In genomic region chr6:23277521-23278227, GRCh38 we compare ENCODE assay signal across 21 cellular contexts.
DNase-seq lines count a peak whose midpoint lies in the region; ATAC-seq, FAIRE-seq and TF ChIP-seq lines count a peak whose summit lies in the region.
"Had no signal": no experiment of that assay in that cellular context is flagged by ENCODE, and none has a peak within 500 bp of the region (broad histone marks: within the 10 kb centered on the region; RNA-seq: fewer than 3 reads in every experiment).

No MANE protein-coding gene starts in this region.

- H4K20me1 ChIP-seq in SK-N-SH (ENCODE audit: insufficient read depth) (no peaks in the 10 kb centered on the region), neural progenitor cell (ENCODE audit: low read depth) (no peaks in the 10 kb centered on the region), smooth muscle cell (ENCODE audit: low read depth) (no peaks in the 10 kb centered on the region)
- H4K20me1 ChIP-seq: BLaER1 treated with 17β-estradiol and CSF1 and Interleukin-3, amounts not matched to agents 10 nM and 100 nM had no signal

- H3K36me3 ChIP-seq in SK-N-SH (replicated peaks in 1 of 2; ENCODE audit: control insufficient read depth in 1 of 2, insufficient read depth in 2 of 2, low read length in 1 of 2), result no peaks in the 10 kb centered on the region
- no peaks in the 10 kb centered on the region for H3K36me3 ChIP-seq in neural progenitor cell
- H3K36me3 ChIP-seq in smooth muscle cell (ENCODE audit: low read depth), result no peaks in the 10 kb centered on the region
- no peaks in the 10 kb centered on the region for H3K36me3 ChIP-seq in kidney (ENCODE audit: control insufficient read depth in 1 of 2, insufficient read depth in 2 of 2, low read length in 2 of 2)
- H3K36me3 ChIP-seq: BLaER1 treated with 17β-estradiol and CSF1 and Interleukin-3, amounts not matched to agents 10 nM and 100 nM had no signal

- FAIRE-seq in kidney (lab: Jason Lieb, UNC), result no peak
- FAIRE-seq: GM12891 had no signal

- H3K79me2 ChIP-seq in SK-N-SH (ENCODE audit: insufficient read depth), result no peaks in the 10 kb centered on the region
- no peaks in the 10 kb centered on the region for H3K79me2 ChIP-seq in neural progenitor cell (ENCODE audit: low read depth)
- no peaks in the 10 kb centered on the region for H3K79me2 ChIP-seq in smooth muscle cell (ENCODE audit: low read depth)

- no peak for ATAC-seq in GM18498 (IDR thresholded peaks at IDR 0.05; ENCODE audit: unreplicated experiment)
- ATAC-seq: Panc1 had no signal

- peaks cover 0 to 17% of the 10 kb centered on the region in 2 experiments; a peak in 2 of 4 replicates for H3K4me1 ChIP-seq in SK-N-SH (ENCODE audit: control insufficient read depth in 1 of 2, insufficient read depth in 2 of 2, low read depth in 1 of 2, low read length in 1 of 2)
- no peaks in the 10 kb centered on the region for H3K4me1 ChIP-seq in neural progenitor cell
- H3K4me1 ChIP-seq in smooth muscle cell (ENCODE audit: low read depth), result no peaks in the 10 kb centered on the region
- H3K4me1 ChIP-seq in kidney (ENCODE audit: control insufficient read depth in 1 of 2, insufficient read depth in 1 of 2, low read depth in 1 of 2, low read length in 2 of 2), result no peaks in the 10 kb centered on the region
- H3K4me1 ChIP-seq: Caco-2 had no signal

- TF ChIP-seq CTCF in SK-N-SH (IDR thresholded peaks at IDR 0.05) (no peak), neural progenitor cell (IDR thresholded peaks at IDR 0.05) (no peak), smooth muscle cell (IDR thresholded peaks at IDR 0.05; ENCODE audit: borderline replicate concordance, insufficient read depth, poor library complexity, severe bottlenecking) (no peak), kidney (IDR thresholded peaks at IDR 0.05; ENCODE audit: borderline replicate concordance, extremely low read depth, insufficient read depth) (no peak)

- no peak overlapping the region for H3K4me3 ChIP-seq in SK-N-SH (ENCODE audit: low read depth in 2 of 2, low read length in 1 of 2)
- H3K4me3 ChIP-seq in neural progenitor cell, result no peak overlapping the region
- H3K4me3 ChIP-seq in smooth muscle cell, result no peak overlapping the region
- no peak overlapping the region for H3K4me3 ChIP-seq in kidney (ENCODE audit: low read length in 2 of 2)
- H3K4me3 ChIP-seq: BLaER1 treated with 17β-estradiol and CSF1 and Interleukin-3, amounts not matched to agents 10 nM and 100 nM; GM23248 had no signal

- no peak overlapping the region for H3K4me3 Mint-ChIP-seq in neural progenitor cell
- H3K4me3 Mint-ChIP-seq: CD4-positive, alpha-beta memory T cell; H9 had no signal

- no peaks in the 10 kb centered on the region for H3K36me3 Mint-ChIP-seq in neural progenitor cell
- H3K36me3 Mint-ChIP-seq: CD4-positive, alpha-beta memory T cell had no signal

- no peaks in the 10 kb centered on the region for H3K27me3 ChIP-seq in SK-N-SH (ENCODE audit: insufficient read depth)
- H3K27me3 ChIP-seq in neural progenitor cell, result no peaks in the 10 kb centered on the region
- H3K27me3 ChIP-seq in smooth muscle cell (ENCODE audit: low read depth), result no peaks in the 10 kb centered on the region
- H3K27me3 ChIP-seq: BLaER1 treated with 17β-estradiol and CSF1 and Interleukin-3, amounts not matched to agents 10 nM and 100 nM had no signal

- no peak overlapping the region for H3K4me2 ChIP-seq in SK-N-SH
- H3K4me2 ChIP-seq in neural progenitor cell, result no peak overlapping the region
- H3K4me2 ChIP-seq in smooth muscle cell, result no peak overlapping the region
- H3K4me2 ChIP-seq: BLaER1 treated with 17β-estradiol and CSF1 and Interleukin-3, amounts not matched to agents 10 nM and 100 nM had no signal

- CTCF ChIA-PET in SK-N-SH (lab: Yijun Ruan, JAX), result no interaction called here

- H3F3A ChIP-seq in SK-N-SH (replicated peaks; ENCODE audit: insufficient read depth) (no peaks in the 10 kb centered on the region), neural progenitor cell (ENCODE audit: low read depth) (no peaks in the 10 kb centered on the region), smooth muscle cell (ENCODE audit: low read depth) (no peaks in the 10 kb centered on the region)

- H3K9me3 Mint-ChIP-seq in neural progenitor cell, result no peaks in the 10 kb centered on the region
- H3K9me3 Mint-ChIP-seq: H9 had no signal

- DNase-seq in SK-N-SH (peak; percentile 26), globus pallidus (ENCODE audit: low spot score) (peak; percentile 42), neural progenitor cell (ENCODE audit: low spot score) (no peak), smooth muscle cell (lab: John Stamatoyannopoulos, UW; ENCODE audit: unreplicated experiment) (no peak), kidney (no peak)
- no peak for DNase-seq in central memory CD4-positive, alpha-beta T cell
- DNase-seq: Caco-2; CD4-positive, alpha-beta memory T cell; DND-41; GM23248; H9; Karpas-422; NCI-H1417; NCI-H1694 treated with DMSO at 0.1 percent for 48 hours; NCI-H446 treated with DMSO at 0.1 percent for 48 hours; NCI-H526 treated with DMSO at 0.1 percent for 48 hours; SIG-M5 had no signal

- POLR2A ChIA-PET in SK-N-SH (lab: Yijun Ruan, JAX), result no interaction called here

- H3K9me3 ChIP-seq in SK-N-SH (no peaks in the 10 kb centered on the region), neural progenitor cell (ENCODE audit: low read depth) (no peaks in the 10 kb centered on the region), smooth muscle cell (replicated peaks; ENCODE audit: low read depth) (no peaks in the 10 kb centered on the region), kidney (ENCODE audit: control insufficient read depth in 1 of 2, low read length in 2 of 2) (no peaks in the 10 kb centered on the region)
- H3K9me3 ChIP-seq: BLaER1 treated with 17β-estradiol and CSF1 and Interleukin-3, amounts not matched to agents 10 nM and 100 nM; Caco-2 had no signal

- H3K9ac ChIP-seq in SK-N-SH (no peak overlapping the region), neural progenitor cell (no peak overlapping the region), smooth muscle cell (ENCODE audit: low read depth) (no peak overlapping the region), kidney (ENCODE audit: low read length in 2 of 2) (no peak overlapping the region)
- H3K9ac ChIP-seq: BLaER1 treated with 17β-estradiol and CSF1 and Interleukin-3, amounts not matched to agents 10 nM and 100 nM; GM23248 had no signal

- intact Hi-C loops in kidney (cut with DNase I), result no loop called here

- TF ChIP-seq EP300 in SK-N-SH (IDR thresholded peaks at IDR 0.05; ENCODE audit: borderline replicate concordance in 1 of 2, low read depth in 1 of 2, low read length in 1 of 2), result peak in 1 of 2 experiments; percentile 77; a peak in 1 of 4 replicates

- H2AFZ ChIP-seq in SK-N-SH (ENCODE audit: low read depth) (no peak overlapping the region), neural progenitor cell (replicated peaks) (no peak overlapping the region), smooth muscle cell (ENCODE audit: low read depth) (no peak overlapping the region)
- H2AFZ ChIP-seq: GM23248 had no signal

- H3K27ac ChIP-seq in SK-N-SH (ENCODE audit: low read depth in 2 of 2, low read length in 1 of 2) (peak overlapping the region in 1 of 2 experiments; percentile 81; a peak in 2 of 4 replicates), neural progenitor cell (no peak overlapping the region), smooth muscle cell (ENCODE audit: low read depth) (no peak overlapping the region), kidney (ENCODE audit: low read depth in 2 of 2, low read length in 2 of 2) (no peak overlapping the region)
- H3K27ac ChIP-seq: BLaER1 treated with 17β-estradiol and CSF1 and Interleukin-3, amounts not matched to agents 10 nM and 100 nM; GM23248 had no signal

- H3K27me3 Mint-ChIP-seq in neural progenitor cell (ENCODE audit: insufficient read depth, low read depth), result no peaks in the 10 kb centered on the region
- H3K27me3 Mint-ChIP-seq: CD4-positive, alpha-beta memory T cell had no signal

- TF ChIP-seq RAD21 in SK-N-SH (IDR thresholded peaks at IDR 0.05; ENCODE audit: low read length), result no peak; the same call in 1 of the 2 replicates

- peaks cover 17% of the 10 kb centered on the region for H3K4me1 Mint-ChIP-seq in neural progenitor cell
- H3K4me1 Mint-ChIP-seq: CD4-positive, alpha-beta memory T cell; H9 had no signal

- 47% methylated on average over 4 of the region's 4 CpGs for WGBS in SK-N-SH (ENCODE audit: low lambda C conversion rate)
- WGBS in smooth muscle cell (ENCODE audit: low lambda C conversion rate), result 75% methylated on average over 4 of the region's 4 CpGs

- H3K9me2 ChIP-seq in SK-N-SH, result no peaks in the 10 kb centered on the region

- peak overlapping the region; percentile 14 for H3K27ac Mint-ChIP-seq in neural progenitor cell
- H3K27ac Mint-ChIP-seq: CD4-positive, alpha-beta memory T cell; H9 had no signal

TF ChIP-seq in SK-N-SH, 30 proteins besides CTCF, POLR2A, EP300 and RAD21 (continues in another document):
- TF ChIP-seq FOXJ3 (CRISPR knock-in tag; IDR thresholded peaks at IDR 0.05), result peak; percentile 68; the same call in 1 of the 2 replicates
- TF ChIP-seq RCOR1 (IDR thresholded peaks at IDR 0.05; ENCODE audit: low read length), result peak; percentile 54; the same call in 1 of the 2 replicates
- TF ChIP-seq MEF2A (IDR thresholded peaks at IDR 0.05; ENCODE audit: borderline replicate concordance, low read depth), result no peak
- TF ChIP-seq GABPA (IDR thresholded peaks at IDR 0.05; ENCODE audit: low read depth), result no peak
- TF ChIP-seq, protein P1, sequence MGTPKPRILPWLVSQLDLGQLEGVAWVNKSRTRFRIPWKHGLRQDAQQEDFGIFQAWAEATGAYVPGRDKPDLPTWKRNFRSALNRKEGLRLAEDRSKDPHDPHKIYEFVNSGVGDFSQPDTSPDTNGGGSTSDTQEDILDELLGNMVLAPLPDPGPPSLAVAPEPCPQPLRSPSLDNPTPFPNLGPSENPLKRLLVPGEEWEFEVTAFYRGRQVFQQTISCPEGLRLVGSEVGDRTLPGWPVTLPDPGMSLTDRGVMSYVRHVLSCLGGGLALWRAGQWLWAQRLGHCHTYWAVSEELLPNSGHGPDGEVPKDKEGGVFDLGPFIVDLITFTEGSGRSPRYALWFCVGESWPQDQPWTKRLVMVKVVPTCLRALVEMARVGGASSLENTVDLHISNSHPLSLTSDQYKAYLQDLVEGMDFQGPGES (IDR thresholded peaks at IDR 0.05; ENCODE audit: low read depth, low read length), result no peak
- no peak for TF ChIP-seq ELF1 (IDR thresholded peaks at IDR 0.05)
- no peak for TF ChIP-seq USF2 (IDR thresholded peaks at IDR 0.05; ENCODE audit: borderline replicate concordance, low read depth, low read length)
- no peak for TF ChIP-seq RXRA (IDR thresholded peaks at IDR 0.05; ENCODE audit: borderline replicate concordance, low read depth)
- no peak for TF ChIP-seq FOSL2 (IDR thresholded peaks at IDR 0.05; ENCODE audit: borderline replicate concordance, low read depth)
- no peak for TF ChIP-seq JUND (IDR thresholded peaks at IDR 0.05)
- peak; percentile 77 for TF ChIP-seq GATA2 (CRISPR knock-in tag; IDR thresholded peaks at IDR 0.05)

Comparison
In these comparisons a context has a peak if more than half of its experiments do, and no peak if none do; other contexts are left out.
1. DNase-seq: peak in SK-N-SH (single experiment) and globus pallidus (single experiment); none in neural progenitor cell (single experiment), smooth muscle cell (single experiment), central memory CD4-positive, alpha-beta T cell (single experiment) and kidney (single experiment).